Comparison of ENCODE assay signal across 8 cellular contexts in genomic region chr5:177022386-177023246, GRCh38. TPM values are rescaled to one million over a fixed set of nuclear protein-coding genes. Genes with fewer than 3 reads are reported as not detected.
A peak's percentile ranks its signal among the peaks of the same experiment; 100 is the strongest.
DNase-seq lines count a peak whose midpoint lies in the region; ATAC-seq and TF ChIP-seq lines count a peak whose summit lies in the region.

Gene ZNF346, plus strand, starts transcription at chr5:177022696. Its CDS starts 43 bp downstream, at chr5:177022739.

- TF ChIP-seq CTCF in KMS-11 (conservative IDR thresholded peaks at IDR 0.05; ENCODE audit: low read depth, low read length) = peak; percentile 17; the same call in 1 of the 2 replicates

- H4K20me1 ChIP-seq in KMS-11 (ENCODE audit: insufficient read depth) = no peaks in the 10 kb centered on the region

- H3K9me3 Mint-ChIP-seq in activated T-cell treated with anti-CD3 and anti-CD28 coated beads, Interleukin-2, amount 50 U/mL, for 24 hours = no peaks in the 10 kb centered on the region

- H3K36me3 ChIP-seq in KMS-11 (ENCODE audit: insufficient read depth) (no peaks in the 10 kb centered on the region), muscle layer of colon (ENCODE audit: insufficient read depth, low read length) (no peaks in the 10 kb centered on the region)

- H3K4me1 Mint-ChIP-seq in activated T-cell treated with anti-CD3 and anti-CD28 coated beads, Interleukin-2, amount 50 U/mL, for 24 hours (ENCODE audit: low read depth) = peaks cover 37% of the 10 kb centered on the region

- H3K27ac ChIP-seq in KMS-11 (peak within 1 kb of the TSS; percentile 26; the same call in 1 of the 2 replicates), muscle layer of colon (ENCODE audit: low read depth, low read length) (peak within 1 kb of the TSS; percentile 80)

- H3K4me3 Mint-ChIP-seq in activated T-cell treated with anti-CD3 and anti-CD28 coated beads, Interleukin-2, amount 50 U/mL, for 24 hours = peak within 1 kb of the TSS; percentile 99

- H3K27ac Mint-ChIP-seq in activated T-cell treated with anti-CD3 and anti-CD28 coated beads, Interleukin-2, amount 50 U/mL, for 24 hours = peak within 1 kb of the TSS; percentile 98

- H3K27me3 ChIP-seq in KMS-11 (ENCODE audit: insufficient read depth, low read depth) (no peaks in the 10 kb centered on the region), muscle layer of colon (ENCODE audit: control insufficient read depth in 1 of 2, insufficient read depth in 2 of 2, low read length in 2 of 2) (no peaks in the 10 kb centered on the region)

- no peak within 1 kb of the TSS for H3K4me3 ChIP-seq in KMS-11 (IDR thresholded peaks at IDR 0.05; ENCODE audit: insufficient read depth, low read depth, low read length)
- H3K4me3 ChIP-seq in muscle layer of colon (ENCODE audit: low read depth in 1 of 2, low read length in 2 of 2) = peak within 1 kb of the TSS; percentile 75 to 98

- no peaks in the 10 kb centered on the region for H3K27me3 Mint-ChIP-seq in activated T-cell treated with anti-CD3 and anti-CD28 coated beads, Interleukin-2, amount 50 U/mL, for 24 hours

- H3K79me2 ChIP-seq in KMS-11 (ENCODE audit: insufficient read depth, low read depth) = peaks cover 5% of the 10 kb centered on the region; the same call in 1 of the 2 replicates

- peak within 1 kb of the TSS; percentile 86 for H2AFZ ChIP-seq in KMS-11 (ENCODE audit: low read depth)

- H3K4me2 ChIP-seq in KMS-11 = peak within 1 kb of the TSS; percentile 91

- ATAC-seq in GM21717 (IDR thresholded peaks at IDR 0.05; ENCODE audit: unreplicated experiment) (peak; percentile 85), esophagus mucosa (peak; percentile 88)

- H3K9me3 ChIP-seq in muscle layer of colon (ENCODE audit: low read length) = no peaks in the 10 kb centered on the region

- peak within 1 kb of the TSS; percentile 71; the same call in 1 of the 2 replicates for H3K9ac ChIP-seq in KMS-11
- H3K9ac ChIP-seq in muscle layer of colon (ENCODE audit: low read length) = peak within 1 kb of the TSS; percentile 91

- H3K36me3 Mint-ChIP-seq in activated T-cell treated with anti-CD3 and anti-CD28 coated beads, Interleukin-2, amount 50 U/mL, for 24 hours (ENCODE audit: low read depth) = peaks cover 50% of the 10 kb centered on the region

- H3K4me1 ChIP-seq in KMS-11 (ENCODE audit: low read depth, poor library complexity, severe bottlenecking) (peaks cover 20% of the 10 kb centered on the region), muscle layer of colon (ENCODE audit: insufficient read depth, low read length) (peaks cover 18% of the 10 kb centered on the region)

- peak; percentile 98 for DNase-seq in DMS53 (lab: John Stamatoyannopoulos, UW)
- DNase-seq in activated T-cell treated with anti-CD3 and anti-CD28 coated beads, Interleukin-2, amount 50 U/mL, for 24 hours = peak; percentile 91
- peak; percentile 70 to 80 for DNase-seq in stimulated activated CD8-positive, alpha-beta memory T cell treated with anti-CD3 and anti-CD28 coated beads, Interleukin-7, amount 100 ng/mL, for 1 hour (ENCODE audit: low read depth in 2 of 2)

TF ChIP-seq in PFSK-1, 5 proteins besides CTCF, POLR2A, EP300 and RAD21:
- peak; percentile 14 for TF ChIP-seq FOXP2 (optimal IDR thresholded peaks at IDR 0.05; ENCODE audit: borderline replicate concordance, extremely low read depth, extremely low read length, insufficient read depth)
- TF ChIP-seq REST (IDR thresholded peaks at IDR 0.05; ENCODE audit: insufficient read depth in 1 of 2, low read depth in 2 of 2, low read length in 2 of 2) = 0 out of 4 replicates have a peak, but pooled peaks of 1 of the 2 experiments have one; percentile 28
- TF ChIP-seq POLR2AphosphoS5 (IDR thresholded peaks at IDR 0.05; ENCODE audit: low read depth, low read length) = peak; percentile 87
- peak; percentile 88; the same call in 1 of the 2 replicates for TF ChIP-seq TAF1 (IDR thresholded peaks at IDR 0.05; ENCODE audit: borderline replicate concordance, insufficient read depth, low read length)
- TF ChIP-seq SIN3A (IDR thresholded peaks at IDR 0.05; ENCODE audit: borderline replicate concordance, insufficient read depth, low read length) = peak; percentile 88; the same call in 1 of the 2 replicates

RNA-seq across cellular contexts. Expression of gene ZNF346, which starts in this region (rescaled TPM):
- 17.9 TPM for polyA plus RNA-seq in PFSK-1 (2012; ENCODE audit: insufficient read length, low read depth)
- 6.7 TPM for total RNA-seq in esophagus mucosa
